10 cellular contexts compared by ENCODE assay signal in the genomic region with DNA sequence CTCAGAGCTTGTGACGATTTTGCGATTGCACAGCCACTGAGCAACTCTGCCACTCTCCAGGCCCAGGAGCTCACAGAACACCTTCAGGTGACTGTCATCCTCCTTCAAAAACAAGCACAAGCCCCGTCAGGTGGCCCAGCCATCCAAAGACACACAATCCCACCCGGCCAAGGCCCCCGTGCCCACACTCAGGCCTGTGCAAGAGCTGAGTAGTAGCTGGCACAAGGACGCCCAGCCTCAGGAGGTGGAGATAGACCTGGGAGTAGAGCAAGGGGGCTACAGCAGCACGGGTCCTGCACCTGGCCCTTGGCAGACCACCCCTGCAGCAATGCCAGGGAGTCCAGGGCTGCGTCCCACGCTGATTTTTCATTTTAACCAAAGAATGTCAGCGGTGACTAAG. TPM values are rescaled to one million over a fixed set of nuclear protein-coding genes. Genes with fewer than 3 reads are reported as not detected.
DNase-seq lines count a peak whose midpoint lies in the region; ATAC-seq and TF ChIP-seq lines count a peak whose summit lies in the region.
"Had no signal": no experiment of that assay in that cellular context is flagged by ENCODE, and none has a peak within 500 bp of the region (broad histone marks: within the 10 kb centered on the region; RNA-seq: fewer than 3 reads in every experiment).

No MANE protein-coding gene starts in this region.

- peak overlapping the region; percentile 85 for H3K27ac ChIP-seq in caudate nucleus (ENCODE audit: low read depth, low read length)

- H3K4me3 Mint-ChIP-seq in stimulated activated naive CD8-positive, alpha-beta T cell treated with anti-CD3 and anti-CD28 coated beads, Interleukin-15, Interleukin-2, amounts not matched to agents 100 ng/mL and 50 ng/mL, for 24 hours, result no peak overlapping the region
- H3K4me3 Mint-ChIP-seq in stimulated activated naive CD8-positive, alpha-beta T cell treated with anti-CD3 and anti-CD28 coated beads, Interleukin-15, amount 100 ng/mL, for 72 hours, result peak overlapping the region in 1 of 2 donors; percentile 49
- H3K4me3 Mint-ChIP-seq in neural crest cell, result no peak overlapping the region

- no peaks in the 10 kb centered on the region for H3K27me3 Mint-ChIP-seq in stimulated activated naive CD8-positive, alpha-beta T cell treated with anti-CD3 and anti-CD28 coated beads, Interleukin-15, Interleukin-2, amounts not matched to agents 100 ng/mL and 50 ng/mL, for 24 hours
- no peaks in the 10 kb centered on the region for H3K27me3 Mint-ChIP-seq in stimulated activated naive CD8-positive, alpha-beta T cell treated with anti-CD3 and anti-CD28 coated beads, Interleukin-15, amount 100 ng/mL, for 72 hours
- no peaks in the 10 kb centered on the region for H3K27me3 Mint-ChIP-seq in neural crest cell (ENCODE audit: low read depth)

- H3K36me3 Mint-ChIP-seq in stimulated activated naive CD8-positive, alpha-beta T cell treated with anti-CD3 and anti-CD28 coated beads, Interleukin-15, Interleukin-2, amounts not matched to agents 100 ng/mL and 50 ng/mL, for 24 hours (ENCODE audit: low read depth), result no peaks in the 10 kb centered on the region
- H3K36me3 Mint-ChIP-seq in neural crest cell (ENCODE audit: low read depth), result peaks cover 8% of the 10 kb centered on the region

- no peak for TF ChIP-seq CTCF in neural crest cell (conservative IDR thresholded peaks at IDR 0.05)

- no peak for ATAC-seq in stimulated activated naive CD8-positive, alpha-beta T cell treated with anti-CD3 and anti-CD28 coated beads, Interleukin-15, amount 100 ng/mL, for 72 hours

- no peak for DNase-seq in stimulated activated naive CD8-positive, alpha-beta T cell treated with anti-CD3 and anti-CD28 coated beads, Interleukin-15, amount 100 ng/mL, for 72 hours
- DNase-seq in caudate nucleus (lab: John Stamatoyannopoulos, UW) (no peak), neural crest cell (ENCODE audit: low read depth, low spot score) (no peak), dermis blood vessel endothelial cell (no peak), SIG-M5 (lab: John Stamatoyannopoulos, UW) (no peak), NCI-H2107 (lab: John Stamatoyannopoulos, UW) (no peak)
- DNase-seq in stimulated activated CD4-positive, alpha-beta T cell treated with anti-CD3 and anti-CD28 coated beads, Interleukin-4, amount 100 ng/mL, for 1 hour, result no peak
- DNase-seq: NCI-H1436 treated with DMSO at 0.1 percent for 48 hours had no signal

- peak overlapping the region; percentile 91 for H3K27ac Mint-ChIP-seq in stimulated activated naive CD8-positive, alpha-beta T cell treated with anti-CD3 and anti-CD28 coated beads, Interleukin-15, Interleukin-2, amounts not matched to agents 100 ng/mL and 50 ng/mL, for 24 hours
- no peak overlapping the region for H3K27ac Mint-ChIP-seq in stimulated activated naive CD8-positive, alpha-beta T cell treated with anti-CD3 and anti-CD28 coated beads, Interleukin-15, amount 100 ng/mL, for 72 hours
- H3K27ac Mint-ChIP-seq in neural crest cell (ENCODE audit: unreplicated experiment), result peak overlapping the region; percentile 98

- no peaks in the 10 kb centered on the region for H3K9me3 Mint-ChIP-seq in stimulated activated naive CD8-positive, alpha-beta T cell treated with anti-CD3 and anti-CD28 coated beads, Interleukin-15, Interleukin-2, amounts not matched to agents 100 ng/mL and 50 ng/mL, for 24 hours
- H3K9me3 Mint-ChIP-seq in stimulated activated naive CD8-positive, alpha-beta T cell treated with anti-CD3 and anti-CD28 coated beads, Interleukin-15, amount 100 ng/mL, for 72 hours, result no peaks in the 10 kb centered on the region
- no peaks in the 10 kb centered on the region for H3K9me3 Mint-ChIP-seq in neural crest cell

- H3K4me1 Mint-ChIP-seq in stimulated activated naive CD8-positive, alpha-beta T cell treated with anti-CD3 and anti-CD28 coated beads, Interleukin-15, Interleukin-2, amounts not matched to agents 100 ng/mL and 50 ng/mL, for 24 hours (ENCODE audit: low read depth), result peaks cover 44% of the 10 kb centered on the region
- H3K4me1 Mint-ChIP-seq in stimulated activated naive CD8-positive, alpha-beta T cell treated with anti-CD3 and anti-CD28 coated beads, Interleukin-15, amount 100 ng/mL, for 72 hours, result peaks cover 65% of the 10 kb centered on the region
- H3K4me1 Mint-ChIP-seq in neural crest cell, result peaks cover 60% of the 10 kb centered on the region

RNA-seq across cellular contexts. Expression of gene MYO5C, which starts 34.6 kb away (rescaled TPM):
- total RNA-seq in neural crest cell (7.7 and 7.8 TPM in 2 replicates), dermis blood vessel endothelial cell (26.7 and 44.2 TPM in 2 replicates)
- total RNA-seq: fibroblast of villous mesenchyme had no signal

Comparison
In these comparisons a context has a peak if more than half of its experiments do, and no peak if none do; other contexts are left out.
1. H3K27ac Mint-ChIP-seq: peak in stimulated activated naive CD8-positive, alpha-beta T cell treated with anti-CD3 and anti-CD28 coated beads, Interleukin-15, Interleukin-2, amounts not matched to agents 100 ng/mL and 50 ng/mL, for 24 hours (single experiment) and neural crest cell (single experiment); none in stimulated activated naive CD8-positive, alpha-beta T cell treated with anti-CD3 and anti-CD28 coated beads, Interleukin-15, amount 100 ng/mL, for 72 hours (0 of 2).